37 cellular contexts compared by ENCODE assay signal in genomic region chr5:19900269-19900668, GRCh38.
"Had no signal": no experiment of that assay in that cellular context is flagged by ENCODE, and none has a peak within 500 bp of the region (broad histone marks: within the 10 kb centered on the region; RNA-seq: fewer than 3 reads in every experiment).

No MANE protein-coding gene starts in this region.

- H3K36me3 ChIP-seq: brain microvascular endothelial cell, Peyer's patch had no signal

- H3K4me1 ChIP-seq: Peyer's patch had no signal

- ATAC-seq: activated T-cell treated with anti-CD3 and anti-CD28 coated beads, Interleukin-2, amount 50 U/mL, for 4 hours; PC-3; Right ventricle myocardium inferior; SK-N-SH treated with all-trans-retinoic acid at 6 μM for 48 hours had no signal

- H3K9me3 ChIP-seq: Peyer's patch had no signal

- H3K4me3 ChIP-seq: Peyer's patch had no signal

- H3K27me3 ChIP-seq: brain microvascular endothelial cell, Peyer's patch had no signal

- H3K27ac ChIP-seq: brain microvascular endothelial cell, Peyer's patch, RWPE1, VCaP had no signal

- DNase-seq: activated B cell treated with CpG ODN at 0.5 μM for 24 hours; activated CD4-positive, alpha-beta memory T cell treated with anti-CD3 and anti-CD28 coated beads for 36 hours; activated CD4-positive, alpha-beta T cell treated with anti-CD3 and anti-CD28 coated beads for 4 hours; activated CD4-positive, alpha-beta T cell treated with anti-CD3 and anti-CD28 coated beads, Interleukin-2, amount 50 U/mL, for 1 hour; activated CD4-positive, CD25-positive, alpha-beta regulatory T cell treated with anti-CD3 and anti-CD28 coated beads, Interleukin-2, amount 50 U/mL, for 72 hours; activated CD8-positive, alpha-beta memory T cell treated with anti-CD3 and anti-CD28 coated beads, Interleukin-2, amount 50 U/mL, for 4 hours; activated effector memory CD4-positive, alpha-beta T cell treated with Interleukin-2 at 50 U/mL for 16 hours; activated naive CD4-positive, alpha-beta T cell treated with anti-CD3 and anti-CD28 coated beads, Interleukin-2, amount 50 U/mL, for 16 hours; activated naive CD8-positive, alpha-beta T cell treated with anti-CD3 and anti-CD28 coated beads for 36 hours; activated T-cell treated with anti-CD3 and anti-CD28 coated beads for 4 hours; activated T-cell treated with anti-CD3 and anti-CD28 coated beads, Interleukin-2, amount 50 U/mL, for 4 hours; amniotic stem cell; aorta; brain microvascular endothelial cell; central memory CD4-positive, alpha-beta T cell; Karpas-422; NCI-H1105; NCI-H1417 treated with DMSO at 0.1 percent for 48 hours; NCI-H187 treated with DMSO at 0.1 percent for 48 hours; NCI-H2081; NCI-H2171 treated with DMSO at 0.1 percent for 48 hours; NCI-H2227 treated with DMSO at 0.1 percent for 48 hours; NCI-H446; NCI-H510A treated with DMSO at 0.1 percent for 48 hours; NCI-H69; NCI-H82; PC-3; Peyer's patch; SIG-M5; SW 1271; T-helper 1 cell; T-helper 2 cell; T-helper 9 cell had no signal
